Comparison of ENCODE assay signal across 1 cellular context in the genomic region with DNA sequence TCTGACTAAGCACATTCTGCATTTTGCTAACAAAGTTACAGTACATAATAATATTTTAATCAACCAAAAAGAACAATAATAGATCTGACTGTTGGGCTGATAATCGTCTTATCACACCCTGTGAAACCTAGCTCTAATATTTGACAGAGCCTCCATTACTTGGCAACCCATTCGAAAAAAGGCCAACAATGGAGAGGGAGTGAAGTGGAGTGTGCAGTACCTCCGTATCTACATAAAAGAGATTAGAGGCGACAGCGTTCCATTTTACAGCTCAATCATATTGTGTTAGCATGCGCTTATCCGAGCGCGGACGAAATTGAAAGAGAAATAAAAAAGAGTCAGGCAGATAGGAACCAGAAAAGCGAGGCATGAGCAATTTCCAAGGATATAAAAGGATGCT.
TF ChIP-seq lines count a peak whose summit lies in the region.

No MANE protein-coding gene starts in this region.

TF ChIP-seq in IMR-90, 13 proteins besides CTCF, POLR2A, EP300 and RAD21 (continued from another document):
- TF ChIP-seq, protein P1, sequence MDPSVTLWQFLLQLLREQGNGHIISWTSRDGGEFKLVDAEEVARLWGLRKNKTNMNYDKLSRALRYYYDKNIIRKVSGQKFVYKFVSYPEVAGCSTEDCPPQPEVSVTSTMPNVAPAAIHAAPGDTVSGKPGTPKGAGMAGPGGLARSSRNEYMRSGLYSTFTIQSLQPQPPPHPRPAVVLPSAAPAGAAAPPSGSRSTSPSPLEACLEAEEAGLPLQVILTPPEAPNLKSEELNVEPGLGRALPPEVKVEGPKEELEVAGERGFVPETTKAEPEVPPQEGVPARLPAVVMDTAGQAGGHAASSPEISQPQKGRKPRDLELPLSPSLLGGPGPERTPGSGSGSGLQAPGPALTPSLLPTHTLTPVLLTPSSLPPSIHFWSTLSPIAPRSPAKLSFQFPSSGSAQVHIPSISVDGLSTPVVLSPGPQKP (IDR thresholded peaks at IDR 0.05; ENCODE audit: borderline replicate concordance, low read depth, low read length), result no peak
